15 cellular contexts compared by ENCODE assay signal in genomic region chr3:40617084-40617483, GRCh38.
DNase-seq lines count a peak whose midpoint lies in the region; TF ChIP-seq lines count a peak whose summit lies in the region.
"Had no signal": no experiment of that assay in that cellular context is flagged by ENCODE, and none has a peak within 500 bp of the region (broad histone marks: within the 10 kb centered on the region; RNA-seq: fewer than 3 reads in every experiment).

No MANE protein-coding gene starts in this region.

- no peak overlapping the region for H3K4me3 ChIP-seq in neural progenitor cell

- peak; percentile 23 for DNase-seq in islet precursor cell
- no peak for DNase-seq in neural progenitor cell (ENCODE audit: low spot score)
- no peak for DNase-seq in activated CD4-positive, alpha-beta T cell treated with anti-CD3 and anti-CD28 coated beads for 48 hours
- no peak for DNase-seq in activated naive CD4-positive, alpha-beta T cell treated with anti-CD3 and anti-CD28 coated beads, Interleukin-2, amount 50 U/mL, for 16 hours
- no peak for DNase-seq in stimulated activated CD8-positive, alpha-beta memory T cell treated with anti-CD3 and anti-CD28 coated beads, Interleukin-4, amount 100 ng/mL, for 48 hours
- DNase-seq: ACHN; BE2C; C1 segment of cervical spinal cord; CD4-positive, CD25-positive, alpha-beta regulatory T cell; CD8-positive, alpha-beta memory T cell; COR-L47; DND-41; EL; H9 had no signal

- H3K27me3 Mint-ChIP-seq in brain (peaks cover 3% of the 10 kb centered on the region), neural progenitor cell (ENCODE audit: insufficient read depth, low read depth) (peaks cover 6% of the 10 kb centered on the region)

- H3K36me3 ChIP-seq in neural progenitor cell, result no peaks in the 10 kb centered on the region
- H3K36me3 ChIP-seq: BE2C had no signal

- no peak overlapping the region for H2AFZ ChIP-seq in neural progenitor cell (replicated peaks)

- H3K4me1 ChIP-seq in neural progenitor cell, result peaks cover 47% of the 10 kb centered on the region
- H3K4me1 ChIP-seq: BE2C had no signal

- H3K9me3 Mint-ChIP-seq in brain (peaks cover 0 to 10% (median 3%) of the 10 kb centered on the region in 5 experiments), neural progenitor cell (no peaks in the 10 kb centered on the region)
- H3K9me3 Mint-ChIP-seq: CD8-positive, alpha-beta memory T cell; H9 had no signal

- H3K9ac ChIP-seq in neural progenitor cell, result no peak overlapping the region

- no peak overlapping the region for H3K4me2 ChIP-seq in neural progenitor cell

- no peak overlapping the region for H3K27ac ChIP-seq in neural progenitor cell

- no peaks in the 10 kb centered on the region for H3K79me2 ChIP-seq in neural progenitor cell (ENCODE audit: low read depth)

- TF ChIP-seq CTCF in brain (conservative IDR thresholded peaks at IDR 0.05), result no peak
- no peak for TF ChIP-seq CTCF in neural progenitor cell (IDR thresholded peaks at IDR 0.05)

- no peaks in the 10 kb centered on the region for H4K20me1 ChIP-seq in neural progenitor cell (ENCODE audit: low read depth)

- H3K27ac Mint-ChIP-seq in brain, result peak overlapping the region; percentile 77 to 99 (median 97)
- peak overlapping the region; percentile 77 for H3K27ac Mint-ChIP-seq in neural progenitor cell
- H3K27ac Mint-ChIP-seq: CD4-positive, CD25-positive, alpha-beta regulatory T cell; CD8-positive, alpha-beta memory T cell; H9 had no signal

- no peaks in the 10 kb centered on the region for H3K9me3 ChIP-seq in neural progenitor cell (ENCODE audit: low read depth)
- H3K9me3 ChIP-seq: BE2C had no signal

- H3K4me1 Mint-ChIP-seq in brain, result peaks cover 52% of the 10 kb centered on the region
- H3K4me1 Mint-ChIP-seq in neural progenitor cell, result peaks cover 46% of the 10 kb centered on the region
- H3K4me1 Mint-ChIP-seq: CD4-positive, CD25-positive, alpha-beta regulatory T cell; CD8-positive, alpha-beta memory T cell had no signal

- no peaks in the 10 kb centered on the region for H3K27me3 ChIP-seq in neural progenitor cell
- H3K27me3 ChIP-seq: BE2C had no signal

- H3K4me3 Mint-ChIP-seq in brain, result peak overlapping the region; percentile 1 to 85 (median 31)
- H3K4me3 Mint-ChIP-seq in neural progenitor cell, result no peak overlapping the region
- H3K4me3 Mint-ChIP-seq: CD4-positive, CD25-positive, alpha-beta regulatory T cell; CD8-positive, alpha-beta memory T cell had no signal

- peaks cover 17% of the 10 kb centered on the region for H3F3A ChIP-seq in neural progenitor cell (ENCODE audit: low read depth)

- H3K36me3 Mint-ChIP-seq in brain, result no peaks in the 10 kb centered on the region
- no peaks in the 10 kb centered on the region for H3K36me3 Mint-ChIP-seq in neural progenitor cell
- H3K36me3 Mint-ChIP-seq: CD4-positive, CD25-positive, alpha-beta regulatory T cell; CD8-positive, alpha-beta memory T cell had no signal
